Comparison of ENCODE assay signal across 1 cellular context in the genomic region with DNA sequence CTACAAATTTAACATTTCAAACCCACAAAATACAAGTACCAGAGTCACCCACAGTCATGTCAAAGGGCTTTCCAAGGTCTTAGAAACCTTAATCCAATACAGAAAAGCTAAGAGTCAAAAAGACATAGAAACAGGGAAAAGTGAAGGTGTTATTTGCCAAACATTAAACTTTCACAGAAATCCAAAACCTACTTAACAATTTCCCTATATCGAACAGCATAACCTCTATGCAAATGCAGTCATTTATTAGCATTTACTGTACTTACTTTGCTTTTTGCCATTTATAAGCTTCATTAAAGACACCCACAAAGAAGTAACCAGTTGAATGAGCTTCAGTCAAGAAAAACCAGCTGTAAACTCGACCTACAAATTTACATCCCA.
TF ChIP-seq lines count a peak whose summit lies in the region.

No MANE protein-coding gene starts in this region.

TF ChIP-seq in GM12878, 131 proteins besides CTCF, POLR2A, EP300 and RAD21 (continued from another document):
- TF ChIP-seq NR2C2 (IDR thresholded peaks at IDR 0.05; ENCODE audit: borderline replicate concordance, control insufficient read depth, insufficient read length, low read depth): no peak
